In genomic region chr5:157454273-157454672, GRCh38 we compare ENCODE assay signal across 26 cellular contexts. TPM values are rescaled to one million over a fixed set of nuclear protein-coding genes. Genes with fewer than 3 reads are reported as not detected.
"Had no signal": no experiment of that assay in that cellular context is flagged by ENCODE, and none has a peak within 500 bp of the region (broad histone marks: within the 10 kb centered on the region; RNA-seq: fewer than 3 reads in every experiment).

No MANE protein-coding gene starts in this region.

- H3K27me3 Mint-ChIP-seq: central memory CD8-positive, alpha-beta T cell had no signal

- H3K9me3 Mint-ChIP-seq: central memory CD8-positive, alpha-beta T cell; dendritic cell treated with granulocyte-macrophage colony-stimulating factor and Interleukin-4, amounts not matched to agents 40 ng/mL and 50 ng/mL, for 4 days; endodermal cell; naive thymus-derived CD8-positive, alpha-beta T cell; neural progenitor cell; stimulated activated effector memory CD8-positive, alpha-beta T cell treated with anti-CD3 and anti-CD28 coated beads, Interleukin-12 subunit alpha, Interleukin-12 subunit beta, amount 100 ng/mL, for 72 hours had no signal

- FAIRE-seq: endothelial cell of umbilical vein, pancreas had no signal

- H3K4me2 ChIP-seq: neural progenitor cell, smooth muscle cell had no signal

- H3K27ac Mint-ChIP-seq: dendritic cell treated with granulocyte-macrophage colony-stimulating factor and Interleukin-4, amounts not matched to agents 40 ng/mL and 50 ng/mL, for 4 days; endodermal cell; naive thymus-derived CD8-positive, alpha-beta T cell; neural progenitor cell; progenitor cell of endocrine pancreas; stimulated activated effector memory CD8-positive, alpha-beta T cell treated with anti-CD3 and anti-CD28 coated beads, Interleukin-12 subunit alpha, Interleukin-12 subunit beta, amount 100 ng/mL, for 72 hours had no signal

- H3K36me3 Mint-ChIP-seq: naive thymus-derived CD8-positive, alpha-beta T cell; neural progenitor cell; stimulated activated effector memory CD8-positive, alpha-beta T cell treated with anti-CD3 and anti-CD28 coated beads, Interleukin-12 subunit alpha, Interleukin-12 subunit beta, amount 100 ng/mL, for 72 hours had no signal

- H3K27me3 ChIP-seq: pancreas, testis, tibial nerve had no signal

- H3K4me1 ChIP-seq: pancreas, testis had no signal

- H3K9ac ChIP-seq: neural progenitor cell had no signal

- H3K36me3 ChIP-seq: heart left ventricle, neural progenitor cell, pancreas, tibial nerve had no signal

- H2AFZ ChIP-seq: neural progenitor cell had no signal

- H3K27ac ChIP-seq: heart left ventricle, neural progenitor cell, pancreas, testis, tibial nerve had no signal

- H3K4me3 Mint-ChIP-seq: central memory CD8-positive, alpha-beta T cell; dendritic cell treated with granulocyte-macrophage colony-stimulating factor and Interleukin-4, amounts not matched to agents 40 ng/mL and 50 ng/mL, for 4 days; endodermal cell; naive thymus-derived CD8-positive, alpha-beta T cell; neural progenitor cell; stimulated activated effector memory CD8-positive, alpha-beta T cell treated with anti-CD3 and anti-CD28 coated beads, Interleukin-12 subunit alpha, Interleukin-12 subunit beta, amount 100 ng/mL, for 72 hours had no signal

- ATAC-seq: heart left ventricle; left lobe of liver; mucosa of descending colon; naive thymus-derived CD8-positive, alpha-beta T cell; pancreas; right cardiac atrium; stimulated activated effector memory CD8-positive, alpha-beta T cell treated with anti-CD3 and anti-CD28 coated beads, Interleukin-12 subunit alpha, Interleukin-12 subunit beta, amount 100 ng/mL, for 72 hours; stimulated activated naive CD8-positive, alpha-beta T cell treated with anti-CD3 and anti-CD28 coated beads, Interleukin-15, Interleukin-2, amounts not matched to agents 100 U/mL and 50 U/mL, for 24 hours had no signal

- H3K4me3 ChIP-seq: heart left ventricle, mucosa of descending colon, neural progenitor cell, pancreas, smooth muscle cell, testis, tibial nerve had no signal

- H3K4me1 Mint-ChIP-seq: endodermal cell had no signal

- DNase-seq: effector CD4-positive, alpha-beta T cell; endodermal cell; erythroblast; foreskin melanocyte; heart left ventricle; hippocampal formation; kidney glomerular epithelial cell; mammary epithelial cell; mucosa of descending colon; naive thymus-derived CD8-positive, alpha-beta T cell; nucleus accumbens; pancreas; right cardiac atrium; stimulated activated CD4-positive, alpha-beta T cell treated with anti-CD3 and anti-CD28 coated beads, Interleukin-4, amount 100 ng/mL, for 1 hour; stimulated activated CD8-positive, alpha-beta memory T cell treated with anti-CD3 and anti-CD28 coated beads, Interleukin-4, amount 100 ng/mL, for 48 hours; stimulated activated naive CD8-positive, alpha-beta T cell treated with anti-CD3 and anti-CD28 coated beads, Interleukin-15, Interleukin-2, amounts not matched to agents 100 U/mL and 50 U/mL, for 24 hours; testis had no signal

- H3K9me3 ChIP-seq: heart left ventricle, mucosa of descending colon, pancreas, testis, tibial nerve had no signal

RNA-seq across cellular contexts. Expression of gene NIPAL4, which starts 5.7 kb away (rescaled TPM):
- total RNA-seq: endodermal cell, endothelial cell of umbilical vein, left lobe of liver, pancreas, progenitor cell of endocrine pancreas had no signal
- polyA plus RNA-seq: endothelial cell of umbilical vein; naive thymus-derived CD8-positive, alpha-beta T cell had no signal
